In the genomic region with DNA sequence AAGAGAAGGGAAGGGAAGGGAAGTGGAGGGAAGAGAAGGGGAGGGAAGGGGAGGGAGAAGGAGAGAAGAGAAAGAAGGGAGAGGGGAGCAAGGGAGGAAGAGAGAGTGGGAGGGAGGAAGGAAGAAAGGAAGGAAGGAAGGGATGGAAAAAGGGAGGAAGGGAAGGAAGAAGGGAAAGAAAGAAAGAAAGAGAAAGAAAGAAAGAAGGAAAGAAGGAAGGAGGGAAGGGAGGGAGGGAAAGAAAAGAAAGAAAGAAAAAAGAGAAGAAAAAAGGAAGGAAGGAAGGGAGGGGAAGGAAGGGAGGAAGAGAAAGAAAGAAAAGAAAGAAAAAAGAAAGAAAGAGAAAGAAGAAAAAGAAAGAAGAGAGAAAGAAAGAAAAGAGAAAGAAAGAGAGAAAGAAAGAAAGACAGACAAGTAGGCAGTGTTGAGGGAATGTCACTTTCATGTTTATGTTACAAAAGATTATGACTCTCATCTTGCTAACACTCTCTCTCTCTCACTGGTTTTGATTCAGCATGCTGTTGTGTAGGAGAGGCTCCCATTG, we compare ENCODE assay signal across 20 cellular contexts. TPM values are rescaled to one million over a fixed set of nuclear protein-coding genes. Genes with fewer than 3 reads are reported as not detected.
DNase-seq lines count a peak whose midpoint lies in the region; ATAC-seq, FAIRE-seq and TF ChIP-seq lines count a peak whose summit lies in the region.
"Had no signal": no experiment of that assay in that cellular context is flagged by ENCODE, and none has a peak within 500 bp of the region (broad histone marks: within the 10 kb centered on the region; RNA-seq: fewer than 3 reads in every experiment).

No MANE protein-coding gene starts in this region.

- H2AFZ ChIP-seq in mammary epithelial cell (ENCODE audit: low read depth, low read length) (no peak overlapping the region), GM23338 (peak overlapping the region; percentile 1; the same call in 1 of the 2 replicates), K562 (ENCODE audit: low read depth, low read length) (no peak overlapping the region)

- POLR2A ChIA-PET in MCF 10A (lab: Yijun Ruan, JAX), result interaction anchor here (0.7 kb wide), 1 partner anchor 1888 kb away, joined by 3 read pairs; no protein-coding TSS in a partner anchor
- POLR2A ChIA-PET in K562 (lab: Yijun Ruan, JAX), result no interaction called here

- H3K4me3 Mint-ChIP-seq in MCF 10A (ENCODE audit: unreplicated experiment) (no peak overlapping the region), GM23338 (no peak overlapping the region)
- H3K4me3 Mint-ChIP-seq: CD4-positive, alpha-beta memory T cell had no signal

- H3K79me2 ChIP-seq in mammary epithelial cell (ENCODE audit: insufficient read depth, low read length), result no peaks in the 10 kb centered on the region
- no peaks in the 10 kb centered on the region for H3K79me2 ChIP-seq in GM23338 (replicated peaks; ENCODE audit: insufficient read depth)
- no peaks in the 10 kb centered on the region for H3K79me2 ChIP-seq in K562 (ENCODE audit: control insufficient read depth, insufficient read depth, low read length)

- H4K20me1 ChIP-seq in mammary epithelial cell (ENCODE audit: insufficient read depth, low read length) (no peaks in the 10 kb centered on the region), GM23338 (replicated peaks; ENCODE audit: insufficient read depth) (no peaks in the 10 kb centered on the region), K562 (replicated peaks; ENCODE audit: control insufficient read depth, insufficient read depth, low read length) (no peaks in the 10 kb centered on the region)
- H4K20me1 ChIP-seq: BLaER1 treated with 17β-estradiol and CSF1 and Interleukin-3, amounts not matched to agents 10 nM and 100 nM had no signal

- no peaks in the 10 kb centered on the region for H3K9me2 ChIP-seq in GM23338 (ENCODE audit: insufficient read depth)

- in situ Hi-C loops in mammary epithelial cell (cut with MboI; ENCODE audit: low sequenced_read_pairs in 2 of 2), result no loop called here
- in situ Hi-C loops in K562 (cut with MboI), result no loop called here

- no peak for TF ChIP-seq POLR2A in K562 (conservative IDR thresholded peaks at IDR 0.05)

- no peak for TF ChIP-seq RAD21 in K562 (CRISPR knock-in tag; conservative IDR thresholded peaks at IDR 0.05 in 1 of 2, IDR thresholded peaks at IDR 0.05 in 1 of 2)

- no peaks in the 10 kb centered on the region for H3K36me3 ChIP-seq in mammary epithelial cell (ENCODE audit: insufficient read depth, low read length)
- no peaks in the 10 kb centered on the region for H3K36me3 ChIP-seq in GM23338 (ENCODE audit: insufficient read depth)
- H3K36me3 ChIP-seq in K562 (ENCODE audit: control insufficient read depth, insufficient read depth, low read length), result no peaks in the 10 kb centered on the region
- H3K36me3 ChIP-seq: BE2C; BLaER1 treated with 17β-estradiol and CSF1 and Interleukin-3, amounts not matched to agents 10 nM and 100 nM; HAP-1 had no signal

- ATAC-seq in GM23338 (no peak; the same call in 2 of the 3 replicates), K562 (no peak)

- H3K4me3 ChIP-seq in mammary epithelial cell (replicated peaks in 1 of 3; ENCODE audit: insufficient read depth in 1 of 3, low read depth in 2 of 3, low read length in 3 of 3) (no peak overlapping the region), GM23338 (no peak overlapping the region), K562 (no peak overlapping the region), dorsolateral prefrontal cortex (no peak overlapping the region)
- H3K4me3 ChIP-seq: BLaER1 treated with 17β-estradiol and CSF1 and Interleukin-3, amounts not matched to agents 10 nM and 100 nM; HAP-1 had no signal

- no peak overlapping the region for H3K27ac ChIP-seq in mammary epithelial cell (ENCODE audit: insufficient read depth, low read depth, low read length)
- no peak overlapping the region for H3K27ac ChIP-seq in GM23338 (ENCODE audit: low read depth)
- H3K27ac ChIP-seq in K562 (ENCODE audit: extremely low read depth, low read depth, low read length), result no peak overlapping the region
- no peak overlapping the region for H3K27ac ChIP-seq in dorsolateral prefrontal cortex
- H3K27ac ChIP-seq: 22Rv1; BLaER1 treated with 17β-estradiol and CSF1 and Interleukin-3, amounts not matched to agents 10 nM and 100 nM had no signal

- peak overlapping the region; percentile 50 for H3K27ac Mint-ChIP-seq in MCF 10A (ENCODE audit: low read depth, unreplicated experiment)
- no peak overlapping the region for H3K27ac Mint-ChIP-seq in GM23338
- H3K27ac Mint-ChIP-seq: CD4-positive, alpha-beta memory T cell had no signal

- H3K9me1 ChIP-seq in K562 (ENCODE audit: control insufficient read depth, insufficient read depth, low read length), result no peaks in the 10 kb centered on the region

- intact Hi-C loops in MCF 10A (cut with micrococcal nuclease) (no loop called here), mammary epithelial cell (cut with micrococcal nuclease) (no loop called here), K562 (cut with micrococcal nuclease) (no loop called here), dorsolateral prefrontal cortex (cut with DNase I) (no loop called here)

- BruUV-seq in MCF 10A (replicated peaks; lab: Mats Ljungman, UMichigan) (no TSS peak), mammary epithelial cell (replicated peaks; lab: Mats Ljungman, UMichigan) (no TSS peak), K562 (replicated peaks; lab: Mats Ljungman, UMichigan) (no TSS peak)

- H3K9me3 Mint-ChIP-seq in MCF 10A (ENCODE audit: unreplicated experiment), result no peaks in the 10 kb centered on the region
- H3K9me3 Mint-ChIP-seq in GM23338, result no peaks in the 10 kb centered on the region; the same call in 2 of the 3 replicates

- no peak for TF ChIP-seq EP300 in K562 (IDR thresholded peaks at IDR 0.05; ENCODE audit: low read length)

- DNase-seq in MCF 10A (ENCODE audit: unreplicated experiment), result no peak
- no peak for DNase-seq in mammary epithelial cell
- no peak for DNase-seq in GM23338 (ENCODE audit: low spot score)
- no peak for DNase-seq in K562 (ENCODE audit: extremely low read depth in 1 of 4, low spot score in 3 of 4)
- no peak for DNase-seq in dorsolateral prefrontal cortex
- no peak for DNase-seq in NCI-H1436 treated with DMSO at 0.1 percent for 48 hours (lab: John Stamatoyannopoulos, UW)
- DNase-seq: BE2C; Calu3; CD4-positive, alpha-beta memory T cell; COR-L47; DMS53; DMS79 treated with DMSO at 0.1 percent for 48 hours; GF-D8; GOT3 had no signal

- TF ChIP-seq CTCF in MCF 10A (IDR thresholded peaks at IDR 0.05; ENCODE audit: unreplicated experiment) (no peak), mammary epithelial cell (conservative IDR thresholded peaks at IDR 0.05 in 1 of 2, IDR thresholded peaks at IDR 0.05 in 1 of 2; ENCODE audit: extremely low read depth in 1 of 2, insufficient read depth in 1 of 2, low read depth in 1 of 2, low read length in 2 of 2) (no peak), GM23338 (conservative IDR thresholded peaks at IDR 0.05; ENCODE audit: low read depth in 2 of 2) (no peak), K562 (IDR thresholded peaks at IDR 0.05 in 2 of 3, conservative IDR thresholded peaks at IDR 0.05 in 1 of 3; ENCODE audit: insufficient read depth in 2 of 3, low read depth in 1 of 3, low read length in 3 of 3) (no peak), dorsolateral prefrontal cortex (IDR thresholded peaks at IDR 0.05 in 54 of 56, conservative IDR thresholded peaks at IDR 0.05 in 2 of 56; ENCODE audit: low read depth in 1 of 56, partially characterized antibody in 56 of 56) (no peak)

- H3K4me1 Mint-ChIP-seq in MCF 10A (ENCODE audit: insufficient read depth, unreplicated experiment) (peaks cover 5% of the 10 kb centered on the region), GM23338 (no peaks in the 10 kb centered on the region)
- H3K4me1 Mint-ChIP-seq: CD4-positive, alpha-beta memory T cell had no signal

- no peak for FAIRE-seq in K562 (lab: Jason Lieb, UNC)
- FAIRE-seq: GM12891, H54 had no signal

- H3K9me3 ChIP-seq in mammary epithelial cell (replicated peaks; ENCODE audit: insufficient read depth, low read length) (no peaks in the 10 kb centered on the region), K562 (replicated peaks; ENCODE audit: control insufficient read depth, insufficient read depth, low read depth, low read length) (no peaks in the 10 kb centered on the region)
- H3K9me3 ChIP-seq: BE2C; BLaER1 treated with 17β-estradiol and CSF1 and Interleukin-3, amounts not matched to agents 10 nM and 100 nM; HAP-1 had no signal

- H3K27me3 Mint-ChIP-seq in MCF 10A (ENCODE audit: insufficient read depth, unreplicated experiment) (no peaks in the 10 kb centered on the region), GM23338 (ENCODE audit: insufficient read depth, low read depth, poor library complexity) (no peaks in the 10 kb centered on the region)
- H3K27me3 Mint-ChIP-seq: CD4-positive, alpha-beta memory T cell had no signal

- H3K4me1 ChIP-seq in mammary epithelial cell (ENCODE audit: insufficient read depth, low read length) (no peaks in the 10 kb centered on the region), GM23338 (ENCODE audit: insufficient read depth) (no peaks in the 10 kb centered on the region), K562 (replicated peaks in 1 of 2; ENCODE audit: control insufficient read depth in 2 of 2, insufficient read depth in 2 of 2, low read length in 2 of 2) (no peaks in the 10 kb centered on the region)
- H3K4me1 ChIP-seq: BE2C; BLaER1 treated with 17β-estradiol and CSF1 and Interleukin-3, amounts not matched to agents 10 nM and 100 nM; HAP-1 had no signal

- H3K4me2 ChIP-seq in mammary epithelial cell (ENCODE audit: insufficient read depth, low read depth, low read length) (no peak overlapping the region), GM23338 (no peak overlapping the region), K562 (ENCODE audit: insufficient read depth, low read length) (no peak overlapping the region)
- H3K4me2 ChIP-seq: BLaER1 treated with 17β-estradiol and CSF1 and Interleukin-3, amounts not matched to agents 10 nM and 100 nM had no signal

- H3F3A ChIP-seq in GM23338 (replicated peaks; ENCODE audit: low read depth), result no peaks in the 10 kb centered on the region

- H3K36me3 Mint-ChIP-seq in MCF 10A (ENCODE audit: insufficient read depth, unreplicated experiment), result no peaks in the 10 kb centered on the region
- H3K36me3 Mint-ChIP-seq in GM23338 (ENCODE audit: low read depth), result no peaks in the 10 kb centered on the region
- H3K36me3 Mint-ChIP-seq: CD4-positive, alpha-beta memory T cell had no signal

- H3K9ac ChIP-seq in mammary epithelial cell (ENCODE audit: insufficient read depth, low read length) (no peak overlapping the region), K562 (ENCODE audit: insufficient read depth in 1 of 2, low read depth in 2 of 2, low read length in 2 of 2) (no peak overlapping the region)
- H3K9ac ChIP-seq: BLaER1 treated with 17β-estradiol and CSF1 and Interleukin-3, amounts not matched to agents 10 nM and 100 nM had no signal

- H3K27me3 ChIP-seq in mammary epithelial cell (ENCODE audit: insufficient read depth, low read length) (no peaks in the 10 kb centered on the region), GM23338 (ENCODE audit: insufficient read depth) (no peaks in the 10 kb centered on the region), K562 (ENCODE audit: control insufficient read depth in 2 of 2, insufficient read depth in 2 of 2, low read length in 2 of 2) (no peaks in the 10 kb centered on the region), dorsolateral prefrontal cortex (no peaks in the 10 kb centered on the region)
- H3K27me3 ChIP-seq: BE2C; BLaER1 treated with 17β-estradiol and CSF1 and Interleukin-3, amounts not matched to agents 10 nM and 100 nM had no signal

- CTCF ChIA-PET in MCF 10A (lab: Yijun Ruan, JAX) (interaction anchor here (0.7 kb wide), 1 partner anchor 797 kb away, joined by 3 read pairs; no protein-coding TSS in a partner anchor), mammary epithelial cell (lab: Charles Lee; ENCODE audit: low non-redundant PET) (no interaction called here), K562 (lab: Yijun Ruan, JAX; ENCODE audit: low intra/inter-chr PET ratio) (no interaction called here)

- dilution Hi-C loops in mammary epithelial cell (cut with HindIII; ENCODE audit: low sequenced_read_pairs), result no loop called here

RNA-seq across cellular contexts. Expression of gene ZNF804A, which starts 58.0 kb away (rescaled TPM):
- total RNA-seq in MCF 10A (2022) (0.17 TPM in 1 of 2 replicates, not detected in the other), mammary epithelial cell (not detected), K562 (2014; rRNA removed) (0.65 and 0.95 TPM in 2 replicates), K562 (2014; rRNA removed; fragmentation: Illumina TruSeq; extraction: Trizol) (0.54 and 0.73 TPM in 2 replicates), K562 (2015; rRNA removed; fragmentation: Illumina TruSeq; extraction: Trizol) (0.87 and 1.2 TPM in 2 replicates), K562 (2021) (0.47 and 0.73 TPM in 2 replicates), dorsolateral prefrontal cortex (10 to 100 TPM in 14 of 120 experiments, 1 to 10 TPM in 106; 1.5 to 12.4 (median 7.3) TPM)
- polyA plus RNA-seq in mammary epithelial cell (not detected), GM23338 (2016; fragmentation: Nextera tagmentation; extraction: Ambion mirVana) (0.05 TPM in 1 of 2 replicates, not detected in the other), K562 (2011; rRNA removed) (0.01 TPM in 1 of 2 replicates, not detected in the other), K562 (2014; fragmentation: Illumina TruSeq; extraction: Trizol) (0.64 and 0.98 TPM in 2 replicates), K562 (2014; fragmentation: Nextera tagmentation; extraction: Ambion mirVana) (under 1 TPM; 0.46 to 0.49 TPM), K562 (2014; rRNA removed) (0.44 and 0.81 TPM in 2 replicates)
- not detected for polyA minus RNA-seq in mammary epithelial cell
- not detected in 2 replicates for total RNA-seq in GM23338 (2014; rRNA removed; shearing (Covaris generic))
- 0.19 and 0.35 TPM in 2 replicates for total RNA-seq in K562 (2011; cell fraction: chromatin; rRNA removed; ENCODE audit: low replicate concordance)
- total RNA-seq in K562 (2011; cell fraction: nucleolus; rRNA removed), result 0.39 and 0.50 TPM in 2 replicates
- total RNA-seq in K562 (2011; cell fraction: nucleoplasm; rRNA removed), result 0.15 and 0.29 TPM in 2 replicates
- 0.01 TPM in 1 of 2 replicates, not detected in the other for polyA plus RNA-seq in K562 (2011; cell fraction: cytosol; rRNA removed)
- polyA plus RNA-seq in K562 (2011; cell fraction: nucleus; rRNA removed), result 0.06 TPM in 1 of 2 replicates, not detected in the other
- polyA plus RNA-seq in K562 (2012), result 0.51 and 0.55 TPM in 2 replicates
- not detected in 2 replicates for polyA minus RNA-seq in K562 (2011; rRNA and poly(A)+ RNA removed)
- not detected in 2 replicates for polyA minus RNA-seq in K562 (2011; cell fraction: cytosol; rRNA and poly(A)+ RNA removed)
- polyA minus RNA-seq in K562 (2011; cell fraction: nucleus; rRNA and poly(A)+ RNA removed), result 0.13 TPM in 1 of 2 replicates, not detected in the other
- total RNA-seq: G401 had no signal
